In genomic region chr22:46363611-46364321, GRCh38 we compare ENCODE assay signal across 23 cellular contexts.
"Had no signal": no experiment of that assay in that cellular context is flagged by ENCODE, and none has a peak within 500 bp of the region (broad histone marks: within the 10 kb centered on the region; RNA-seq: fewer than 3 reads in every experiment).

No MANE protein-coding gene starts in this region.

- H3K4me2 ChIP-seq: hepatocyte had no signal

- FAIRE-seq: astrocyte, colon had no signal

- H3K9me3 ChIP-seq: ovary, prostate gland, transverse colon, vagina had no signal

- H3K4me3 ChIP-seq: hepatocyte, ovary, prostate gland, transverse colon, vagina had no signal

- DNase-seq: activated CD4-positive, CD25-positive, alpha-beta regulatory T cell treated with anti-CD3 and anti-CD28 coated beads, Interleukin-2, amount 50 U/mL, for 72 hours; activated CD8-positive, alpha-beta memory T cell treated with anti-CD3 and anti-CD28 coated beads, Interleukin-2, amount 50 U/mL, for 48 hours; activated naive CD4-positive, alpha-beta T cell treated with Interleukin-2 at 50 U/mL for 16 hours; activated naive CD8-positive, alpha-beta T cell treated with anti-CD3 and anti-CD28 coated beads for 36 hours; activated T-cell treated with anti-CD3 and anti-CD28 coated beads, Interleukin-2, amount 50 U/mL, for 4 hours; central memory CD4-positive, alpha-beta T cell; effector memory CD4-positive, alpha-beta T cell; foreskin melanocyte; immature natural killer cell; kidney glomerular epithelial cell; stimulated activated CD4-positive, alpha-beta T cell treated with anti-CD3 and anti-CD28 coated beads, Interleukin-1b, Interleukin-23, amount 100 ng/mL, for 48 hours had no signal

- ATAC-seq: activated T-cell treated with anti-CD3 and anti-CD28 coated beads, Interleukin-2, amount 50 U/mL, for 4 hours; natural killer cell treated with Interleukin-12 subunit alpha and Interleukin-12 subunit beta and Interleukin-15 and Interleukin-18, amount 100 ng/mL, for 72 hours had no signal

- H3K27me3 Mint-ChIP-seq: memory B cell had no signal

- H3K4me1 ChIP-seq: prostate gland, transverse colon, vagina had no signal

- H3K36me3 Mint-ChIP-seq: natural killer cell treated with Interleukin-12 subunit alpha and Interleukin-12 subunit beta and Interleukin-15 and Interleukin-18, amount 100 ng/mL, for 72 hours had no signal

- H2AFZ ChIP-seq: hepatocyte had no signal

- H3K4me3 Mint-ChIP-seq: activated naive CD8-positive, alpha-beta T cell treated with anti-CD3 and anti-CD28 coated beads for 36 hours; activated T-cell treated with anti-CD3 and anti-CD28 coated beads, Interleukin-2, amount 50 U/mL, for 4 hours; immature natural killer cell; natural killer cell treated with Interleukin-12 subunit alpha and Interleukin-12 subunit beta and Interleukin-15 and Interleukin-18, amount 100 ng/mL, for 72 hours; T-helper 2 cell treated with Interferon-gamma antibody and Interleukin-4, amounts not matched to agents 5 μg/mL and 100 μg/mL, for 36 hours had no signal

- H3K27ac ChIP-seq: hepatocyte, ovary, prostate gland, transverse colon, vagina, VCaP had no signal

- H3K9me3 Mint-ChIP-seq: activated naive CD8-positive, alpha-beta T cell treated with anti-CD3 and anti-CD28 coated beads for 36 hours; activated T-cell treated with anti-CD3 and anti-CD28 coated beads, Interleukin-2, amount 50 U/mL, for 4 hours; activated T-helper 2 cell treated with anti-CD3 and anti-CD28 coated beads, Interferon-gamma antibody, Interleukin-2, Interleukin-4, amounts not matched to agents 10 μg/mL and 5 μg/mL and 100 μg/mL, durations not matched to agents 14 hours and 24 hours and 36 hours; immature natural killer cell; memory B cell; natural killer cell treated with Interleukin-12 subunit alpha and Interleukin-12 subunit beta and Interleukin-15 and Interleukin-18, amount 100 ng/mL, for 72 hours; T-helper 2 cell treated with Interferon-gamma antibody and Interleukin-4, amounts not matched to agents 5 μg/mL and 100 μg/mL, for 36 hours had no signal

- H3K27ac Mint-ChIP-seq: activated naive CD8-positive, alpha-beta T cell treated with anti-CD3 and anti-CD28 coated beads for 36 hours; activated T-helper 2 cell treated with anti-CD3 and anti-CD28 coated beads, Interferon-gamma antibody, Interleukin-2, Interleukin-4, amounts not matched to agents 10 μg/mL and 5 μg/mL and 100 μg/mL, durations not matched to agents 14 hours and 24 hours and 36 hours; immature natural killer cell; memory B cell; natural killer cell treated with Interleukin-12 subunit alpha and Interleukin-12 subunit beta and Interleukin-15 and Interleukin-18, amount 100 ng/mL, for 72 hours; T-helper 2 cell treated with Interferon-gamma antibody and Interleukin-4, amounts not matched to agents 5 μg/mL and 100 μg/mL, for 36 hours had no signal

- H3K27me3 ChIP-seq: hepatocyte, ovary, vagina had no signal

- H3K36me3 ChIP-seq: ovary, prostate gland, transverse colon had no signal

- H3K79me2 ChIP-seq: hepatocyte had no signal
